In the genomic region with DNA sequence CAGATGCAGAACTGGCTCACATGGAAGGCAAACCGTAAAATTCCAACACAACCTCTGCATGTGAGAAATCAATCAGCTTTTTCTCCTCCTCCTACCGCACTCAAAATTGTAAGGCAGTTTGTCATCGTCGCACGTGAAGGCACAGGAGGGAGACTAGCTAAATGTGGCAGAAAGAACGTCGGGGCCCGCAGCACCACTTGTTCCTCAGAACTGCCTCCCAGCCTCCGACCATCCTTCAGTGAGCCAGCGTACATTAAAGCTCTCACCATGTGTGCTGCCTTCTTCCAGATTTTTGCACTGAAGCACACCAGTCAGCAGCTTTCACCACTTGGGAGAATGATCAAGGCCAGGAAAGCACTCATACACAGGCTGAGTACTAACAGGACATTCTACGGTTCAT, we compare ENCODE assay signal across 18 cellular contexts.
A peak's percentile ranks its signal among the peaks of the same experiment; 100 is the strongest.
DNase-seq lines count a peak whose midpoint lies in the region; ATAC-seq and TF ChIP-seq lines count a peak whose summit lies in the region.
"Had no signal": no experiment of that assay in that cellular context is flagged by ENCODE, and none has a peak within 500 bp of the region (broad histone marks: within the 10 kb centered on the region; RNA-seq: fewer than 3 reads in every experiment).

No MANE protein-coding gene starts in this region.

- H3K9me3 ChIP-seq in mesodermal cell (ENCODE audit: control insufficient read depth, low read length): no peaks in the 10 kb centered on the region
- H3K9me3 ChIP-seq: A549 had no signal

- H3K4me1 ChIP-seq in GM23338 (ENCODE audit: insufficient read depth) (no peaks in the 10 kb centered on the region), mesodermal cell (ENCODE audit: control insufficient read depth, insufficient read depth, low read length, poor library complexity, severe bottlenecking) (no peaks in the 10 kb centered on the region)
- H3K4me1 ChIP-seq: A549; BLaER1 treated with 17β-estradiol and CSF1 and Interleukin-3, amounts not matched to agents 10 nM and 100 nM had no signal

- H3K36me3 ChIP-seq in GM23338 (ENCODE audit: insufficient read depth) (no peaks in the 10 kb centered on the region), mesodermal cell (ENCODE audit: control insufficient read depth, insufficient read depth, low read length) (no peaks in the 10 kb centered on the region), H7 (replicated peaks; ENCODE audit: control insufficient read depth, insufficient read depth, low read length) (no peaks in the 10 kb centered on the region)

- H3K4me2 ChIP-seq in GM23338: no peak overlapping the region
- H3K4me2 ChIP-seq: A549; BLaER1 treated with 17β-estradiol and CSF1 and Interleukin-3, amounts not matched to agents 10 nM and 100 nM had no signal

- no peak overlapping the region for H3K4me3 Mint-ChIP-seq in GM23338
- H3K4me3 Mint-ChIP-seq: CD4-positive, CD25-positive, alpha-beta regulatory T cell had no signal

- no peaks in the 10 kb centered on the region; the same call in 1 of the 2 replicates for H3K9me2 ChIP-seq in GM23338 (ENCODE audit: insufficient read depth)

- no peaks in the 10 kb centered on the region for H3K79me2 ChIP-seq in GM23338 (replicated peaks; ENCODE audit: insufficient read depth)

- H4K20me1 ChIP-seq in GM23338 (replicated peaks; ENCODE audit: insufficient read depth): no peaks in the 10 kb centered on the region
- H4K20me1 ChIP-seq: BLaER1 treated with 17β-estradiol and CSF1 and Interleukin-3, amounts not matched to agents 10 nM and 100 nM had no signal

- H3K9me3 Mint-ChIP-seq in GM23338: peaks cover 3% of the 10 kb centered on the region; the same call in 1 of the 3 replicates
- H3K9me3 Mint-ChIP-seq: CD4-positive, CD25-positive, alpha-beta regulatory T cell had no signal

- H3K27ac ChIP-seq in GM23338 (ENCODE audit: low read depth) (no peak overlapping the region), mesodermal cell (ENCODE audit: low read depth, low read length, severe bottlenecking) (peak overlapping the region; percentile 26)
- H3K27ac ChIP-seq: A549; BLaER1 treated with 17β-estradiol and CSF1 and Interleukin-3, amounts not matched to agents 10 nM and 100 nM; HL-60 had no signal

- no peak overlapping the region for H3K4me3 ChIP-seq in GM23338
- no peak overlapping the region for H3K4me3 ChIP-seq in foreskin fibroblast (ENCODE audit: low read depth in 1 of 2, low read length in 2 of 2)
- H3K4me3 ChIP-seq in mesodermal cell (ENCODE audit: extremely low read depth, insufficient read depth, low read length, poor library complexity, severe bottlenecking): no peak overlapping the region
- H3K4me3 ChIP-seq in H7 (ENCODE audit: insufficient read depth, low read depth, low read length): no peak overlapping the region
- H3K4me3 ChIP-seq: A549; BLaER1 treated with 17β-estradiol and CSF1 and Interleukin-3, amounts not matched to agents 10 nM and 100 nM; K562 had no signal

- H3K27ac Mint-ChIP-seq in GM23338: 0 out of 2 replicates have a peak overlapping the region, but pooled peaks have one; percentile 28
- H3K27ac Mint-ChIP-seq: CD4-positive, CD25-positive, alpha-beta regulatory T cell had no signal

- no peak overlapping the region for H2AFZ ChIP-seq in GM23338

- peaks cover 3% of the 10 kb centered on the region; the same call in 1 of the 3 replicates for H3K4me1 Mint-ChIP-seq in GM23338

- no peak for ATAC-seq in GM23338
- ATAC-seq: A549, K562 had no signal

- no peak for TF ChIP-seq CTCF in GM23338 (conservative IDR thresholded peaks at IDR 0.05; ENCODE audit: low read depth in 2 of 2)
- TF ChIP-seq CTCF in foreskin fibroblast (IDR thresholded peaks at IDR 0.05; ENCODE audit: low read depth, low read length): no peak

- H3K27me3 ChIP-seq in GM23338 (ENCODE audit: insufficient read depth) (no peaks in the 10 kb centered on the region), H7 (ENCODE audit: control insufficient read depth, insufficient read depth, low read length) (no peaks in the 10 kb centered on the region)
- H3K27me3 ChIP-seq: BLaER1 treated with 17β-estradiol and CSF1 and Interleukin-3, amounts not matched to agents 10 nM and 100 nM had no signal

- DNase-seq in GM23338 (ENCODE audit: low spot score) (no peak), foreskin fibroblast (peak; percentile 3 to 13), retina (peak; percentile 37), iPS-NIHi7 (ENCODE audit: extremely low spot score) (no peak), NCI-H510A (lab: John Stamatoyannopoulos, UW) (no peak), H7 (no peak), AG08395 (ENCODE audit: low spot score) (no peak)
- DNase-seq: AML-193; Calu3; CD4-positive, CD25-positive, alpha-beta regulatory T cell; DMS 273 treated with DMSO at 0.1 percent for 48 hours; EL; GDM1 had no signal

- no peaks in the 10 kb centered on the region for H3K27me3 Mint-ChIP-seq in GM23338 (ENCODE audit: insufficient read depth, low read depth, poor library complexity)
- H3K27me3 Mint-ChIP-seq: CD4-positive, CD25-positive, alpha-beta regulatory T cell had no signal

- H3F3A ChIP-seq in GM23338 (replicated peaks; ENCODE audit: low read depth): no peaks in the 10 kb centered on the region

- no peaks in the 10 kb centered on the region; the same call in 2 of the 3 replicates for H3K36me3 Mint-ChIP-seq in GM23338 (ENCODE audit: low read depth)

- 87 to 88% methylated on average over 5 to 9 of the region's 11 CpGs for WGBS in mesodermal cell (ENCODE audit: insufficient coverage in 2 of 2), 2 experiments

TF ChIP-seq in GM23338, 12 proteins besides CTCF, POLR2A, EP300 and RAD21 (continues in another document):
- TF ChIP-seq EZH2phosphoT487 (IDR thresholded peaks at IDR 0.05; ENCODE audit: unreplicated experiment) (no peak), ETS1 (IDR thresholded peaks at IDR 0.05) (no peak), EZH2 (IDR thresholded peaks at IDR 0.05; ENCODE audit: low read depth, unreplicated experiment) (no peak), JUNB (IDR thresholded peaks at IDR 0.05; ENCODE audit: unreplicated experiment) (no peak)
- TF ChIP-seq, protein P1, sequence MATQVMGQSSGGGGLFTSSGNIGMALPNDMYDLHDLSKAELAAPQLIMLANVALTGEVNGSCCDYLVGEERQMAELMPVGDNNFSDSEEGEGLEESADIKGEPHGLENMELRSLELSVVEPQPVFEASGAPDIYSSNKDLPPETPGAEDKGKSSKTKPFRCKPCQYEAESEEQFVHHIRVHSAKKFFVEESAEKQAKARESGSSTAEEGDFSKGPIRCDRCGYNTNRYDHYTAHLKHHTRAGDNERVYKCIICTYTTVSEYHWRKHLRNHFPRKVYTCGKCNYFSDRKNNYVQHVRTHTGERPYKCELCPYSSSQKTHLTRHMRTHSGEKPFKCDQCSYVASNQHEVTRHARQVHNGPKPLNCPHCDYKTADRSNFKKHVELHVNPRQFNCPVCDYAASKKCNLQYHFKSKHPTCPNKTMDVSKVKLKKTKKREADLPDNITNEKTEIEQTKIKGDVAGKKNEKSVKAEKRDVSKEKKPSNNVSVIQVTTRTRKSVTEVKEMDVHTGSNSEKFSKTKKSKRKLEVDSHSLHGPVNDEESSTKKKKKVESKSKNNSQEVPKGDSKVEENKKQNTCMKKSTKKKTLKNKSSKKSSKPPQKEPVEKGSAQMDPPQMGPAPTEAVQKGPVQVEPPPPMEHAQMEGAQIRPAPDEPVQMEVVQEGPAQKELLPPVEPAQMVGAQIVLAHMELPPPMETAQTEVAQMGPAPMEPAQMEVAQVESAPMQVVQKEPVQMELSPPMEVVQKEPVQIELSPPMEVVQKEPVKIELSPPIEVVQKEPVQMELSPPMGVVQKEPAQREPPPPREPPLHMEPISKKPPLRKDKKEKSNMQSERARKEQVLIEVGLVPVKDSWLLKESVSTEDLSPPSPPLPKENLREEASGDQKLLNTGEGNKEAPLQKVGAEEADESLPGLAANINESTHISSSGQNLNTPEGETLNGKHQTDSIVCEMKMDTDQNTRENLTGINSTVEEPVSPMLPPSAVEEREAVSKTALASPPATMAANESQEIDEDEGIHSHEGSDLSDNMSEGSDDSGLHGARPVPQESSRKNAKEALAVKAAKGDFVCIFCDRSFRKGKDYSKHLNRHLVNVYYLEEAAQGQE (IDR thresholded peaks at IDR 0.05; ENCODE audit: unreplicated experiment): no peak

Comparison
In these comparisons a context has a peak if more than half of its experiments do, and no peak if none do; other contexts are left out.
1. DNase-seq: peak in foreskin fibroblast (2 of 2) and retina (single experiment); none in GM23338 (single experiment), iPS-NIHi7 (single experiment), NCI-H510A (single experiment), H7 (single experiment) and AG08395 (single experiment).